Comparison of ENCODE assay signal across 1 cellular context in genomic region chr1:158203693-158204457, GRCh38.
TF ChIP-seq lines count a peak whose summit lies in the region.

No MANE protein-coding gene starts in this region.

TF ChIP-seq in K562, 482 proteins besides CTCF, POLR2A, EP300 and RAD21:
- peak; percentile 38; the same call in 1 of the 2 replicates for TF ChIP-seq TAL1 (IDR thresholded peaks at IDR 0.05)
- TF ChIP-seq ATF1 (CRISPR knock-in tag; IDR thresholded peaks at IDR 0.05): no peak
- TF ChIP-seq ATF1 (tag; IDR thresholded peaks at IDR 0.05): 0 out of 2 replicates have a peak, but pooled peaks have one; percentile 36
- no peak for TF ChIP-seq RFX7 (CRISPR knock-in tag; IDR thresholded peaks at IDR 0.05)
- TF ChIP-seq NFIC (IDR thresholded peaks at IDR 0.05): no peak
- TF ChIP-seq COPS2 (conservative IDR thresholded peaks at IDR 0.05): no peak
- 0 out of 2 replicates have a peak, but pooled peaks have one; percentile 14 for TF ChIP-seq ARID1B (IDR thresholded peaks at IDR 0.05)
- TF ChIP-seq ZNF184 (CRISPR knock-in tag; IDR thresholded peaks at IDR 0.05): no peak
- no peak for TF ChIP-seq CGGBP1 (CRISPR knock-in tag; IDR thresholded peaks at IDR 0.05)
- TF ChIP-seq WHSC1 (IDR thresholded peaks at IDR 0.05; ENCODE audit: low read length): no peak
- TF ChIP-seq SIRT6 (IDR thresholded peaks at IDR 0.05; ENCODE audit: low read depth, low read length): no peak
- no peak for TF ChIP-seq TAF1 (IDR thresholded peaks at IDR 0.05; ENCODE audit: control insufficient read depth, extremely low read depth, insufficient read depth, low read length, severe bottlenecking)
- TF ChIP-seq ZZZ3 (IDR thresholded peaks at IDR 0.05): no peak
- no peak for TF ChIP-seq ZFP30 (CRISPR knock-in tag; IDR thresholded peaks at IDR 0.05; ENCODE audit: borderline replicate concordance)
- TF ChIP-seq MAFF (IDR thresholded peaks at IDR 0.05; ENCODE audit: low read length): no peak
- TF ChIP-seq FOSL1 (tag; conservative IDR thresholded peaks at IDR 0.05): peak; percentile 49; the same call in 1 of the 2 replicates
- TF ChIP-seq ELF2 (CRISPR knock-in tag; IDR thresholded peaks at IDR 0.05): no peak
- 0 out of 2 replicates have a peak, but pooled peaks have one; percentile 7 for TF ChIP-seq SOX6 (IDR thresholded peaks at IDR 0.05)
- TF ChIP-seq ZNF3 (CRISPR knock-in tag; IDR thresholded peaks at IDR 0.05): no peak
- TF ChIP-seq MEF2A (IDR thresholded peaks at IDR 0.05; ENCODE audit: control insufficient read depth, low read depth, low read length): no peak
- peak; percentile 20; the same call in 1 of the 2 replicates for TF ChIP-seq FOXM1 (IDR thresholded peaks at IDR 0.05; ENCODE audit: low read depth)
- TF ChIP-seq FOXM1 (CRISPR knock-in tag; IDR thresholded peaks at IDR 0.05; ENCODE audit: low read depth): no peak
- peak; percentile 26; the same call in 1 of the 2 replicates for TF ChIP-seq CREM (IDR thresholded peaks at IDR 0.05; ENCODE audit: low read depth)
- peak; percentile 63; the same call in 1 of the 2 replicates for TF ChIP-seq BHLHE40 (IDR thresholded peaks at IDR 0.05; ENCODE audit: low read length)
- no peak for TF ChIP-seq PKNOX1 (IDR thresholded peaks at IDR 0.05)
- TF ChIP-seq ZNF431 (CRISPR knock-in tag; IDR thresholded peaks at IDR 0.05): no peak
- no peak for TF ChIP-seq MTF1 (CRISPR knock-in tag; IDR thresholded peaks at IDR 0.05; ENCODE audit: borderline replicate concordance)
- TF ChIP-seq KDM5B (IDR thresholded peaks at IDR 0.05; ENCODE audit: insufficient replicate concordance, low read depth, low read length): no peak
- TF ChIP-seq DIDO1 (tag; IDR thresholded peaks at IDR 0.05; ENCODE audit: low read depth): no peak
- no peak for TF ChIP-seq KDM1A (IDR thresholded peaks at IDR 0.05)
- TF ChIP-seq ESRRB (CRISPR knock-in tag; IDR thresholded peaks at IDR 0.05; ENCODE audit: borderline replicate concordance): no peak
- TF ChIP-seq MCM2 (IDR thresholded peaks at IDR 0.05; ENCODE audit: low read depth): no peak
- TF ChIP-seq KDM2B (CRISPR knock-in tag; IDR thresholded peaks at IDR 0.05): no peak
- no peak for TF ChIP-seq ETV5 (CRISPR knock-in tag; IDR thresholded peaks at IDR 0.05; ENCODE audit: low read depth)
- TF ChIP-seq FOXJ2 (tag; IDR thresholded peaks at IDR 0.05): no peak
- TF ChIP-seq E4F1 (CRISPR knock-in tag; IDR thresholded peaks at IDR 0.05; ENCODE audit: borderline replicate concordance): no peak
- TF ChIP-seq ZBTB7A (IDR thresholded peaks at IDR 0.05; ENCODE audit: borderline replicate concordance, control insufficient read depth, low read depth, low read length): no peak
- TF ChIP-seq NCOR1 (IDR thresholded peaks at IDR 0.05): peak; percentile 14; the same call in 1 of the 2 replicates
- no peak for TF ChIP-seq SAFB2 (IDR thresholded peaks at IDR 0.05; ENCODE audit: borderline replicate concordance, low read depth, low read length, severe bottlenecking)
- TF ChIP-seq SMC3 (conservative IDR thresholded peaks at IDR 0.05; ENCODE audit: insufficient read depth, low read depth, low read length): peak; percentile 39; the same call in 1 of the 2 replicates
- TF ChIP-seq FOXK2 (conservative IDR thresholded peaks at IDR 0.05 in 1 of 2, IDR thresholded peaks at IDR 0.05 in 1 of 2; ENCODE audit: low read depth in 2 of 2): no peak
- TF ChIP-seq NFIX (CRISPR knock-in tag; IDR thresholded peaks at IDR 0.05; ENCODE audit: low read depth): no peak
- TF ChIP-seq HIVEP1 (CRISPR knock-in tag; IDR thresholded peaks at IDR 0.05): no peak
- no peak for TF ChIP-seq PPARD (CRISPR knock-in tag; IDR thresholded peaks at IDR 0.05)
- TF ChIP-seq DEAF1 (CRISPR knock-in tag; IDR thresholded peaks at IDR 0.05): 0 out of 2 replicates have a peak, but pooled peaks have one; percentile 46
- no peak for TF ChIP-seq FOXP1 (CRISPR knock-in tag; IDR thresholded peaks at IDR 0.05)
- 0 out of 2 replicates have a peak, but pooled peaks have one; percentile 21 for TF ChIP-seq CBFA2T2 (conservative IDR thresholded peaks at IDR 0.05)
- TF ChIP-seq TEAD4 (IDR thresholded peaks at IDR 0.05; ENCODE audit: low read length): peak; percentile 53
- no peak for TF ChIP-seq TEAD4 (CRISPR knock-in tag; IDR thresholded peaks at IDR 0.05; ENCODE audit: borderline replicate concordance)
- no peak for TF ChIP-seq SRSF9 (IDR thresholded peaks at IDR 0.05; ENCODE audit: borderline replicate concordance, low read depth, low read length)
- TF ChIP-seq CBFA2T3 (IDR thresholded peaks at IDR 0.05): peak; percentile 60
- no peak for TF ChIP-seq NUFIP1 (IDR thresholded peaks at IDR 0.05; ENCODE audit: partially characterized antibody)
- TF ChIP-seq ZNF717 (CRISPR knock-in tag; IDR thresholded peaks at IDR 0.05): no peak
- TF ChIP-seq GATAD2B (IDR thresholded peaks at IDR 0.05; ENCODE audit: borderline replicate concordance): no peak
